Comparison of ENCODE assay signal across 1 cellular context in genomic region chr12:19203013-19203412, GRCh38.
TF ChIP-seq lines count a peak whose summit lies in the region.

No MANE protein-coding gene starts in this region.

TF ChIP-seq in WTC11, 78 proteins besides CTCF, POLR2A, EP300 and RAD21 (continued from another document):
- TF ChIP-seq FOXJ3 (CRISPR knock-in tag; IDR thresholded peaks at IDR 0.05; ENCODE audit: borderline replicate concordance), result no peak
